In genomic region chr17:47660064-47660492, GRCh38 we compare ENCODE assay signal across 11 cellular contexts.
DNase-seq lines count a peak whose midpoint lies in the region; ATAC-seq and TF ChIP-seq lines count a peak whose summit lies in the region.
"Had no signal": no experiment of that assay in that cellular context is flagged by ENCODE, and none has a peak within 500 bp of the region (broad histone marks: within the 10 kb centered on the region; RNA-seq: fewer than 3 reads in every experiment).

No MANE protein-coding gene starts in this region.

- H3K27me3 ChIP-seq in rectal smooth muscle tissue (ENCODE audit: control insufficient read depth, insufficient read depth, low read length), result no peaks in the 10 kb centered on the region

- ATAC-seq in GM18870 (IDR thresholded peaks at IDR 0.05; ENCODE audit: unreplicated experiment), result peak; percentile 48
- peak; percentile 76 for ATAC-seq in HG03066 (IDR thresholded peaks at IDR 0.05; ENCODE audit: low read depth, unreplicated experiment)
- ATAC-seq: GM23338 had no signal

- H3K4me3 ChIP-seq in rectal smooth muscle tissue (ENCODE audit: low read length) (no peak overlapping the region), foreskin fibroblast (ENCODE audit: low read depth in 1 of 2, low read length in 2 of 2) (no peak overlapping the region)
- H3K4me3 ChIP-seq: GM23338 had no signal

- peaks cover 8% of the 10 kb centered on the region for H3K4me1 ChIP-seq in rectal smooth muscle tissue (ENCODE audit: control insufficient read depth, insufficient read depth, low read length)
- H3K4me1 ChIP-seq: parathyroid adenoma had no signal

- TF ChIP-seq CTCF in VCaP (conservative IDR thresholded peaks at IDR 0.05) (no peak), foreskin fibroblast (IDR thresholded peaks at IDR 0.05; ENCODE audit: low read depth, low read length) (no peak)

- DNase-seq in activated effector memory CD4-positive, alpha-beta T cell treated with anti-CD3 and anti-CD28 coated beads, Interleukin-2, amount 50 U/mL, for 16 hours, result no peak
- no peak for DNase-seq in NCI-H2107 treated with DMSO at 0.1 percent for 48 hours (lab: John Stamatoyannopoulos, UW; ENCODE audit: unreplicated experiment)
- no peak for DNase-seq in cortex of kidney (lab: John Stamatoyannopoulos, UW)
- DNase-seq in foreskin fibroblast, result no peak
- DNase-seq: SHP77 treated with DMSO at 0.1 percent for 48 hours had no signal

- H3K27ac ChIP-seq in VCaP (peak overlapping the region; percentile 24; the same call in 1 of the 2 replicates), rectal smooth muscle tissue (ENCODE audit: low read depth, low read length) (peak overlapping the region; percentile 3)
- H3K27ac ChIP-seq: parathyroid adenoma had no signal

- H3K9ac ChIP-seq in rectal smooth muscle tissue (ENCODE audit: low read length), result no peak overlapping the region
- H3K9ac ChIP-seq: parathyroid adenoma had no signal

- peaks cover 66% of the 10 kb centered on the region for H3K36me3 ChIP-seq in rectal smooth muscle tissue (ENCODE audit: control insufficient read depth, insufficient read depth, low read length)
